Comparison of ENCODE assay signal across 7 cellular contexts in the genomic region with DNA sequence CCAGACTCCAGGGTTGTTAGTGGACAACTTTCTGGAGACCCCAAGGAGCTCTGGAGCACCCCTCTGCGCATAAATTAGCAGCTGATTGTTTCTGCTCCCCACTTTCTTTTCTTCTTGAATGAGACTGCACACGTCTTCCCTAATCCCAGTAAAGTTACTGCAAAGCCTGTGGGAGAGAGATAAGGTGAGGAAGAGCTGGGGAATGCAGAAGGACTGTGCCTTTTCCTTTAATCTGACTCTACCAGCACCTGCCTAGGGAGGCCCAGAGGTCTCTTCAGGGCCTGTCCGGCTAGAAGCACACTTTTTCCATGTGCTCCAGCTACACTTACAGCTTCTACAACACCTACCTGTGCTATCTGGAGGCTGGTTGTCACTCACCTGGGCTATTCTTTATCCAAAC.
"Had no signal": no experiment of that assay in that cellular context is flagged by ENCODE, and none has a peak within 500 bp of the region (broad histone marks: within the 10 kb centered on the region; RNA-seq: fewer than 3 reads in every experiment).

No MANE protein-coding gene starts in this region.

- H3K27ac ChIP-seq: GM23248, HL-60 had no signal

- H3K27me3 Mint-ChIP-seq: IgD-negative memory B cell had no signal

- DNase-seq: GM23248, H9, HCEC 1CT, KG1 had no signal

- H3K4me3 ChIP-seq: GM23248 had no signal

- H3K4me1 Mint-ChIP-seq: H9 had no signal

- H3K4me3 Mint-ChIP-seq: H9, IgD-negative memory B cell had no signal

- H2AFZ ChIP-seq: GM23248 had no signal

- ATAC-seq: HepG2 had no signal

- H3K9ac ChIP-seq: GM23248 had no signal

- H3K36me3 Mint-ChIP-seq: IgD-negative memory B cell had no signal

- H3K27ac Mint-ChIP-seq: H9, IgD-negative memory B cell had no signal
